Comparison of ENCODE assay signal across 17 cellular contexts in the genomic region with DNA sequence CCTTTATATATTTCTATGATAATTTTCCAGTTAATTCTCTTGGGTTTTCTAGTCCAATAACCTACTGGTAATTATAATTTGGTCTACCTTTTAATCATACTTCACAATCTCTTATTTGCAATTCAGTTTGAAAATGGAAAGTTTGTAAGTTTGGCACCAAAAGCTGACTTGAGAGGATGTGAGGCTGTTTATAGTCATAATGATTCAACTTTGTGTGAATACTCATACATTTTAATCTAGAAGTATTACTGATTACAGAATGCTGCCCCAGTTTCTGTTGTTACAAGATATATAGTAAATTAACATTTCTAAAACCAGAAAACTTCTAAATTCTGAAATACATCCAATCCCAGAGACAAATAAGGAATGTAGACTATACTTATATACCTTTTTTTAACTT.
DNase-seq lines count a peak whose midpoint lies in the region; ATAC-seq and TF ChIP-seq lines count a peak whose summit lies in the region.
"Had no signal": no experiment of that assay in that cellular context is flagged by ENCODE, and none has a peak within 500 bp of the region (broad histone marks: within the 10 kb centered on the region; RNA-seq: fewer than 3 reads in every experiment).

No MANE protein-coding gene starts in this region.

- H3K4me3 Mint-ChIP-seq in activated CD4-positive, alpha-beta T cell treated with anti-CD3 and anti-CD28 coated beads for 36 hours = no peak overlapping the region
- no peak overlapping the region for H3K4me3 Mint-ChIP-seq in stimulated activated effector memory CD8-positive, alpha-beta T cell treated with anti-CD3 and anti-CD28 coated beads, Interleukin-12 subunit alpha, Interleukin-12 subunit beta, amount 100 ng/mL, for 72 hours

- H3K27me3 ChIP-seq in thyroid gland = no peaks in the 10 kb centered on the region
- H3K27me3 ChIP-seq: BLaER1 treated with 17β-estradiol and CSF1 and Interleukin-3, amounts not matched to agents 10 nM and 100 nM had no signal

- H3K36me3 ChIP-seq in thyroid gland = no peaks in the 10 kb centered on the region
- H3K36me3 ChIP-seq: BLaER1 treated with 17β-estradiol and CSF1 and Interleukin-3, amounts not matched to agents 10 nM and 100 nM; HAP-1 had no signal

- H3K36me3 Mint-ChIP-seq in activated CD4-positive, alpha-beta T cell treated with anti-CD3 and anti-CD28 coated beads for 36 hours (ENCODE audit: low read depth) = no peaks in the 10 kb centered on the region
- no peaks in the 10 kb centered on the region for H3K36me3 Mint-ChIP-seq in stimulated activated effector memory CD8-positive, alpha-beta T cell treated with anti-CD3 and anti-CD28 coated beads, Interleukin-12 subunit alpha, Interleukin-12 subunit beta, amount 100 ng/mL, for 72 hours

- ATAC-seq in activated CD4-positive, alpha-beta T cell treated with anti-CD3 and anti-CD28 coated beads for 36 hours = peak; percentile 23
- peak; percentile 62 for ATAC-seq in stimulated activated effector memory CD8-positive, alpha-beta T cell treated with anti-CD3 and anti-CD28 coated beads, Interleukin-12 subunit alpha, Interleukin-12 subunit beta, amount 100 ng/mL, for 72 hours
- ATAC-seq: K562 had no signal

- TF ChIP-seq CTCF in fibroblast of mammary gland (conservative IDR thresholded peaks at IDR 0.05; ENCODE audit: control insufficient read depth, insufficient read depth, low read depth, low read length) (no peak), thyroid gland (IDR thresholded peaks at IDR 0.05) (no peak)

- peaks cover 11% of the 10 kb centered on the region for H3K4me1 Mint-ChIP-seq in activated CD4-positive, alpha-beta T cell treated with anti-CD3 and anti-CD28 coated beads for 36 hours
- H3K4me1 Mint-ChIP-seq in stimulated activated effector memory CD8-positive, alpha-beta T cell treated with anti-CD3 and anti-CD28 coated beads, Interleukin-12 subunit alpha, Interleukin-12 subunit beta, amount 100 ng/mL, for 72 hours = peaks cover 8% of the 10 kb centered on the region

- H3K4me3 ChIP-seq in fibroblast of mammary gland (ENCODE audit: control insufficient read depth, low read depth, low read length) = no peak overlapping the region
- H3K4me3 ChIP-seq in thyroid gland (replicated peaks in 1 of 3) = no peak overlapping the region
- H3K4me3 ChIP-seq: BLaER1 treated with 17β-estradiol and CSF1 and Interleukin-3, amounts not matched to agents 10 nM and 100 nM; HAP-1; K562 had no signal

- no peaks in the 10 kb centered on the region for H3K27me3 Mint-ChIP-seq in activated CD4-positive, alpha-beta T cell treated with anti-CD3 and anti-CD28 coated beads for 36 hours

- H3K4me1 ChIP-seq in thyroid gland = no peaks in the 10 kb centered on the region

- CTCF ChIA-PET in activated CD4-positive, alpha-beta T cell treated with anti-CD3 and anti-CD28 coated beads for 36 hours (lab: Charles Lee) = no interaction called here

- no peak for TF ChIP-seq POLR2A in thyroid gland (IDR thresholded peaks at IDR 0.05)

- H3K9me3 ChIP-seq in thyroid gland = no peaks in the 10 kb centered on the region
- H3K9me3 ChIP-seq: BLaER1 treated with 17β-estradiol and CSF1 and Interleukin-3, amounts not matched to agents 10 nM and 100 nM; HAP-1 had no signal

- no peak for DNase-seq in activated CD4-positive, alpha-beta T cell treated with anti-CD3 and anti-CD28 coated beads for 36 hours
- no peak for DNase-seq in activated CD4-positive, alpha-beta T cell treated with anti-CD3 and anti-CD28 coated beads for 48 hours
- DNase-seq in amniotic epithelial cell (ENCODE audit: low read depth) = peak; percentile 26
- DNase-seq in fibroblast of mammary gland (ENCODE audit: low read depth) = peak; percentile 56
- no peak for DNase-seq in stimulated activated effector memory CD8-positive, alpha-beta T cell treated with anti-CD3 and anti-CD28 coated beads, Interleukin-12 subunit alpha, Interleukin-12 subunit beta, amount 100 ng/mL, for 72 hours (ENCODE audit: low spot score in 2 of 2)
- no peak for DNase-seq in stimulated activated CD4-positive, alpha-beta T cell treated with anti-CD3 and anti-CD28 coated beads, Interleukin-4, amount 100 ng/mL, for 1 hour
- no peak for DNase-seq in NCI-H146 (lab: John Stamatoyannopoulos, UW)
- no peak for DNase-seq in thyroid gland
- DNase-seq: NCI-H1092 treated with DMSO at 0.1 percent for 48 hours, NCI-H187 treated with DMSO at 0.1 percent for 48 hours, NCI-H2171, NCI-H82, SIG-M5 had no signal

- H3K9me3 Mint-ChIP-seq in activated CD4-positive, alpha-beta T cell treated with anti-CD3 and anti-CD28 coated beads for 36 hours (ENCODE audit: low read depth) = peaks cover 4% of the 10 kb centered on the region
- H3K9me3 Mint-ChIP-seq in stimulated activated effector memory CD8-positive, alpha-beta T cell treated with anti-CD3 and anti-CD28 coated beads, Interleukin-12 subunit alpha, Interleukin-12 subunit beta, amount 100 ng/mL, for 72 hours = no peaks in the 10 kb centered on the region

- H3K27ac ChIP-seq in thyroid gland = no peak overlapping the region
- H3K27ac ChIP-seq: 22Rv1; BLaER1 treated with 17β-estradiol and CSF1 and Interleukin-3, amounts not matched to agents 10 nM and 100 nM had no signal

- H3K27ac Mint-ChIP-seq in activated CD4-positive, alpha-beta T cell treated with anti-CD3 and anti-CD28 coated beads for 36 hours = no peak overlapping the region
- no peak overlapping the region for H3K27ac Mint-ChIP-seq in stimulated activated effector memory CD8-positive, alpha-beta T cell treated with anti-CD3 and anti-CD28 coated beads, Interleukin-12 subunit alpha, Interleukin-12 subunit beta, amount 100 ng/mL, for 72 hours

- intact Hi-C loops in activated CD4-positive, alpha-beta T cell treated with anti-CD3 and anti-CD28 coated beads for 36 hours (cut with DNase I, micrococcal nuclease) = no loop called here
- intact Hi-C loops in thyroid gland (cut with DNase I) = loop anchor here (10.0 kb wide), 1 partner anchor 303 kb away; no protein-coding TSS in a partner anchor

- POLR2A ChIA-PET in activated CD4-positive, alpha-beta T cell treated with anti-CD3 and anti-CD28 coated beads for 36 hours (lab: Charles Lee) = interaction anchor here (0.7 kb wide), 1 partner anchor 583 kb away, joined by 7 read pairs; no protein-coding TSS in a partner anchor

Comparison
In these comparisons a context has a peak if more than half of its experiments do, and no peak if none do; other contexts are left out.
1. DNase-seq: peak in amniotic epithelial cell (single experiment) and fibroblast of mammary gland (single experiment); none in activated CD4-positive, alpha-beta T cell treated with anti-CD3 and anti-CD28 coated beads for 36 hours (single experiment), activated CD4-positive, alpha-beta T cell treated with anti-CD3 and anti-CD28 coated beads for 48 hours (single experiment), stimulated activated effector memory CD8-positive, alpha-beta T cell treated with anti-CD3 and anti-CD28 coated beads, Interleukin-12 subunit alpha, Interleukin-12 subunit beta, amount 100 ng/mL, for 72 hours (0 of 2), stimulated activated CD4-positive, alpha-beta T cell treated with anti-CD3 and anti-CD28 coated beads, Interleukin-4, amount 100 ng/mL, for 1 hour (single experiment), NCI-H146 (single experiment) and thyroid gland (0 of 2).